Comparison of ENCODE assay signal across 22 cellular contexts in the genomic region with DNA sequence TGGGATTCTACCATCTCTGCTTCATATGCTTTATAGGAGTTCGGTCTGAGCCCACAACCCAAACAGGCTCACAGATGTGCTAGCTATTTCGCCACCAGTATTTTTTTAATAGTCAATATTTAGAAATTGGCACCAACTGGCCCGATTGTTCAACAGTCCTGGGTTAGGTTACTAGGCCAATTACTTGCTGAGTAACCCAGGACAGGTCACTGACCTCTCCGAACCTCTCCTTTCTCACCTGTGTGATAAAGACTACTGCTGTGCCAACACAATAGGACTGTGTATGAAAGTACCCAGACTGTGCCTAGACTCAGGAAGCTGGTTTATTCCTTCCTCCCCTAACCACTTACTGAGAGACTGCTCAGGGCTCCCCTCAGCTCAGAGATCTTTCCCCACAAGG. TPM values are rescaled to one million over a fixed set of nuclear protein-coding genes. Genes with fewer than 3 reads are reported as not detected.
"Had no signal": no experiment of that assay in that cellular context is flagged by ENCODE, and none has a peak within 500 bp of the region (broad histone marks: within the 10 kb centered on the region; RNA-seq: fewer than 3 reads in every experiment).

No MANE protein-coding gene starts in this region.

- DNase-seq: KBM-7, MV-4-11, NCI-H1048, NCI-H1105 treated with DMSO at 0.1 percent for 48 hours, NCI-H1417 treated with DMSO at 0.1 percent for 48 hours, NCI-H146, NCI-H187, NCI-H2029, NCI-H2081 treated with DMSO at 0.1 percent for 48 hours, NCI-H2171, NCI-H226, NCI-H446, NCI-H510A, NCI-H524 treated with DMSO at 0.1 percent for 48 hours, NCI-H69, NCI-H774, RPMI8226, SHP77, SK-N-SH had no signal

- H3K9ac ChIP-seq: SK-N-SH had no signal

- FAIRE-seq: RCC 7860 had no signal

- H3K4me2 ChIP-seq: SK-N-SH had no signal

RNA-seq across cellular contexts. Expression of a gene that starts 8.3 kb away (rescaled TPM):
- total RNA-seq: SK-MEL-5 had no signal

RNA-seq across cellular contexts. Expression of a gene that starts 43.1 kb away (rescaled TPM):
- total RNA-seq: HT1080 had no signal
